14 cellular contexts compared by ENCODE assay signal in the genomic region with DNA sequence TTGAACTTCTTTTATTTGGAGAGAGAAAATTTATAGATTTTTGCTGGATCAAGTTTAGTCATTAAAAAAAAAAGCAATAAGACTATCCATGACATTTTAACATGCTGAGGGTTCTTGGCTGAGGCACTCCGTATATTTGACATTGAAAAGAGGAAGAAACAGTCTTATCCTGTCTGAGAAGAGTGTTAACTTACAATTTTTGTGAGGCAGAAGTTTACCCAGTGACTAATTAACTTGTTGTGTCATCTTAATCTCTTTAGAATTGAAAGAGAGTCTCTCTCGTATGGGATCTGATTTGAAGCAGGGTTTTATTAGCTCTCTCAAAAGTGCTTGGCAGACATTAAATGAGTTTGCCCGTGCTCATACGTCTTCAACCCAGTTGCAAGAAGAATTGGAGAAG.
"Had no signal": no experiment of that assay in that cellular context is flagged by ENCODE, and none has a peak within 500 bp of the region (broad histone marks: within the 10 kb centered on the region; RNA-seq: fewer than 3 reads in every experiment).

No MANE protein-coding gene starts in this region.

- H3K9me3 Mint-ChIP-seq: activated naive CD8-positive, alpha-beta T cell treated with anti-CD3 and anti-CD28 coated beads, Interleukin-2, amount 50 U/mL, for 24 hours; memory B cell; natural killer cell; stimulated activated memory B cell treated with anti-CD40 and anti-IgM and Interleukin-4, amounts not matched to agents 10 μg/mL and 1 μg/mL and 100 μg/mL, for 72 hours had no signal

- DNase-seq: activated CD8-positive, alpha-beta memory T cell treated with anti-CD3 and anti-CD28 coated beads for 24 hours; activated naive CD4-positive, alpha-beta T cell; activated naive CD8-positive, alpha-beta T cell treated with anti-CD3 and anti-CD28 coated beads, Interleukin-2, amount 50 U/mL, for 24 hours; aorta; hippocampal formation; kidney; left ventricle myocardium superior; natural killer cell; stimulated activated CD4-positive, alpha-beta T cell treated with anti-CD3 and anti-CD28 coated beads, Interleukin-2, amount 100 ng/mL, for 48 hours had no signal

- H3K4me3 ChIP-seq: right atrium auricular region had no signal

- H3K9me3 ChIP-seq: neutrophil, right atrium auricular region had no signal

- H3K4me1 ChIP-seq: right atrium auricular region had no signal

- H3K4me1 Mint-ChIP-seq: activated naive CD8-positive, alpha-beta T cell treated with anti-CD3 and anti-CD28 coated beads, Interleukin-2, amount 50 U/mL, for 24 hours; memory B cell; natural killer cell; stimulated activated memory B cell treated with anti-CD40 and anti-IgM and Interleukin-4, amounts not matched to agents 10 μg/mL and 1 μg/mL and 100 μg/mL, for 72 hours had no signal

- H3K4me3 Mint-ChIP-seq: activated naive CD8-positive, alpha-beta T cell treated with anti-CD3 and anti-CD28 coated beads, Interleukin-2, amount 50 U/mL, for 24 hours; memory B cell; natural killer cell; stimulated activated memory B cell treated with anti-CD40 and anti-IgM and Interleukin-4, amounts not matched to agents 10 μg/mL and 1 μg/mL and 100 μg/mL, for 72 hours had no signal

- H3K27ac Mint-ChIP-seq: activated naive CD8-positive, alpha-beta T cell treated with anti-CD3 and anti-CD28 coated beads, Interleukin-2, amount 50 U/mL, for 24 hours; stimulated activated memory B cell treated with anti-CD40 and anti-IgM and Interleukin-4, amounts not matched to agents 10 μg/mL and 1 μg/mL and 100 μg/mL, for 72 hours had no signal

- ATAC-seq: activated naive CD8-positive, alpha-beta T cell treated with anti-CD3 and anti-CD28 coated beads, Interleukin-2, amount 50 U/mL, for 24 hours; esophagus mucosa; left ventricle myocardium superior; natural killer cell; stimulated activated memory B cell treated with anti-CD40 and anti-IgM and Interleukin-4, amounts not matched to agents 10 μg/mL and 1 μg/mL and 100 μg/mL, for 72 hours had no signal

- H3K27me3 Mint-ChIP-seq: activated naive CD8-positive, alpha-beta T cell treated with anti-CD3 and anti-CD28 coated beads, Interleukin-2, amount 50 U/mL, for 24 hours; memory B cell; stimulated activated memory B cell treated with anti-CD40 and anti-IgM and Interleukin-4, amounts not matched to agents 10 μg/mL and 1 μg/mL and 100 μg/mL, for 72 hours had no signal
